In genomic region chr15:24955549-24955929, GRCh38 we compare ENCODE assay signal across 8 cellular contexts. TPM values are rescaled to one million over a fixed set of nuclear protein-coding genes. Genes with fewer than 3 reads are reported as not detected.
DNase-seq lines count a peak whose midpoint lies in the region; ATAC-seq lines count a peak whose summit lies in the region.

No MANE protein-coding gene starts in this region.

- peak overlapping the region; percentile 85 for H3K4me3 ChIP-seq in skeletal muscle cell (ENCODE audit: low read depth, low read length)

- intact Hi-C loops in left cardiac atrium (cut with DNase I) = no loop called here

- DNase-seq in stimulated activated naive CD4-positive, alpha-beta T cell (lab: John Stamatoyannopoulos, UW) = peak in 4 of 6 experiments; percentile 4 to 62 (median 13)
- no peak for DNase-seq in stimulated activated naive CD4-positive, alpha-beta T cell treated with Interleukin-2 at 50 U/mL for 16 hours (lab: John Stamatoyannopoulos, UW)
- DNase-seq in activated naive CD4-positive, alpha-beta T cell (lab: John Stamatoyannopoulos, UW) = peak in 3 of 4 experiments; percentile 1 to 19 (median 17)
- DNase-seq in left cardiac atrium (peak; percentile 36), skeletal muscle cell (ENCODE audit: low read depth) (no peak), MV-4-11 (lab: John Stamatoyannopoulos, UW) (no peak)

- peak; percentile 29 to 34 for ATAC-seq in left cardiac atrium
- ATAC-seq in HG03039 (IDR thresholded peaks at IDR 0.05; ENCODE audit: unreplicated experiment) = no peak
- ATAC-seq in GM18909 (IDR thresholded peaks at IDR 0.05; ENCODE audit: poor library complexity, unreplicated experiment) = no peak

RNA-seq across cellular contexts. Expression of gene SNRPN, which starts 0.8 kb away (rescaled TPM):
- total RNA-seq in left cardiac atrium = 100 to 1,000 TPM; 231 to 269 TPM

RNA-seq across cellular contexts. Expression of gene SNURF, which starts 0.8 kb away (rescaled TPM):
- total RNA-seq in left cardiac atrium = 10 to 100 TPM; 29.7 to 30.0 TPM

Comparison
In these comparisons a context has a peak if more than half of its experiments do, and no peak if none do; other contexts are left out.
1. DNase-seq: peak in stimulated activated naive CD4-positive, alpha-beta T cell (4 of 6), activated naive CD4-positive, alpha-beta T cell (3 of 4) and left cardiac atrium (single experiment); none in stimulated activated naive CD4-positive, alpha-beta T cell treated with Interleukin-2 at 50 U/mL for 16 hours (single experiment), skeletal muscle cell (single experiment) and MV-4-11 (single experiment).
2. ATAC-seq: peak in left cardiac atrium (2 of 2); none in HG03039 (single experiment) and GM18909 (single experiment).